ENCODE assay signal across 1 cellular context in genomic region chr4:124183231-124183630, GRCh38.
TF ChIP-seq lines count a peak whose summit lies in the region.

No MANE protein-coding gene starts in this region.

TF ChIP-seq in GM23338, 12 proteins besides CTCF, POLR2A, EP300 and RAD21 (continued from another document):
- TF ChIP-seq ZNF462 (CRISPR knock-in tag; IDR thresholded peaks at IDR 0.05) (no peak), STAT1 (IDR thresholded peaks at IDR 0.05; ENCODE audit: unreplicated experiment) (no peak), JUNB (IDR thresholded peaks at IDR 0.05; ENCODE audit: unreplicated experiment) (no peak), ETS1 (IDR thresholded peaks at IDR 0.05) (no peak), ZNF114 (CRISPR knock-in tag; IDR thresholded peaks at IDR 0.05) (no peak), NANOG (IDR thresholded peaks at IDR 0.05; ENCODE audit: borderline replicate concordance) (no peak), POLR2AphosphoS5 (IDR thresholded peaks at IDR 0.05; ENCODE audit: low read depth) (no peak)
